ENCODE assay signal across 11 cellular contexts in the genomic region with DNA sequence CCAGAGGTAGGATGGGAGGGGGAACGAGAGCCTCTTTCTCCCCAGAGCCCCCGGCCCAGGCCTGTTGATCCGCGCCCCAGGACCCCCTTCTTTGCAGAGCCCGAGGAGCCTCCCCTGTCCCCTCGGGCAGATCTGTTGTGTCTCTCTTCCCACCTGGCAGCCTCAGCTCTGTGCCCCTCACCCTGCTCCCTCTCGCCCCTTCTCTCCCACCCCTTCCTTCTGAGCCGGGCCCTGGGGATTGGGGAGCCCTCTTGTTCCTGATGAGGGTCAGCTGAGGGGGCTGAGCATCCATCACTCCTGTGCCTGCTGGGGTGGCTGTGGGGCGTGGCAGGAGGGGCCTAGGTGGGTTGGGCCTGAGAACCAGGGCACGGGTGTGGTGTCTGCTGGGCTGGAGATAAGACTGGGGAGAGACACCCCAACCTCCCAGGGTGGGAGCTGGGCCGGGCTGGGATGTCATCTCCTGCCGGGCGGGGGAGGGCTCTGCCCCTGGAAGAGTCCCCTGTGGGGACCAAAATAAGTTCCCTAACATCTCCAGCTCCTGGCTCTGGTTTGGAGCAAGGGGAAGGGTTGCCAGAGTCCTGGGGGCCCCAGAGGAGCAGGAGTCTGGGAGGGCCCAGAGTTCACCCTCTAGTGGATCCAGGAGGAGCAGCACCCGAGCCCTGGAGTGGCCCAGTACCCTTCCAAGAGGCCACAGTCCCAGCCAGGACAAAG.
DNase-seq lines count a peak whose midpoint lies in the region; ATAC-seq, FAIRE-seq and TF ChIP-seq lines count a peak whose summit lies in the region.
"Had no signal": no experiment of that assay in that cellular context is flagged by ENCODE, and none has a peak within 500 bp of the region (broad histone marks: within the 10 kb centered on the region; RNA-seq: fewer than 3 reads in every experiment).

No MANE protein-coding gene starts in this region.

- H3K4me2 ChIP-seq in PC-9 = no peak overlapping the region

- no peak for DNase-seq in activated naive CD4-positive, alpha-beta T cell treated with anti-CD3 and anti-CD28 coated beads, Interleukin-2, amount 50 U/mL, for 72 hours (ENCODE audit: low spot score in 2 of 2)
- DNase-seq in activated naive CD4-positive, alpha-beta T cell treated with anti-CD3 and anti-CD28 coated beads, Interleukin-2, amount 50 U/mL, for 16 hours = no peak
- no peak for DNase-seq in PC-9
- DNase-seq in fibroblast of the aortic adventitia (ENCODE audit: low read depth) = peak; percentile 31
- DNase-seq in urothelium cell line (ENCODE audit: low spot score) = peak; percentile 72
- no peak for DNase-seq in prostate gland (ENCODE audit: low spot score)
- DNase-seq in activated CD4-positive, CD25-positive, alpha-beta regulatory T cell treated with anti-CD3 and anti-CD28 coated beads, Interleukin-2, amount 50 U/mL, for 72 hours = no peak
- DNase-seq: activated T-cell treated with anti-CD3 and anti-CD28 coated beads, Interleukin-2, amount 50 U/mL, for 72 hours; GDM1 had no signal

- no peak for TF ChIP-seq POLR2A in prostate gland (IDR thresholded peaks at IDR 0.05)

- H3K9me3 Mint-ChIP-seq in activated naive CD4-positive, alpha-beta T cell treated with anti-CD3 and anti-CD28 coated beads, Interleukin-2, amount 50 U/mL, for 72 hours = no peaks in the 10 kb centered on the region
- H3K9me3 Mint-ChIP-seq: activated T-cell treated with anti-CD3 and anti-CD28 coated beads, Interleukin-2, amount 50 U/mL, for 72 hours; memory B cell had no signal

- no TSS peak for BruUV-seq in PC-9 (replicated peaks; lab: Mats Ljungman, UMichigan)

- ATAC-seq in activated naive CD4-positive, alpha-beta T cell treated with anti-CD3 and anti-CD28 coated beads, Interleukin-2, amount 50 U/mL, for 72 hours = peak; percentile 43 to 54
- no peak for ATAC-seq in GM18873 (IDR thresholded peaks at IDR 0.05; ENCODE audit: low FRiP score, unreplicated experiment)

- H4K20me1 ChIP-seq in PC-9 (ENCODE audit: insufficient read depth) = no peaks in the 10 kb centered on the region

- H3K9me2 ChIP-seq in PC-9 (ENCODE audit: insufficient read depth) = no peaks in the 10 kb centered on the region

- no peak overlapping the region for H3K27ac ChIP-seq in PC-9
- H3K27ac ChIP-seq in prostate gland = no peak overlapping the region

- H3K4me3 ChIP-seq in PC-9 = no peak overlapping the region
- H3K4me3 ChIP-seq in fibroblast of the aortic adventitia (ENCODE audit: low read depth, low read length) = no peak overlapping the region
- H3K4me3 ChIP-seq in prostate gland = no peak overlapping the region

- peak; percentile 56; the same call in 1 of the 2 replicates for TF ChIP-seq CTCF in PC-9 (conservative IDR thresholded peaks at IDR 0.05)
- peak; percentile 68 for TF ChIP-seq CTCF in fibroblast of the aortic adventitia (IDR thresholded peaks at IDR 0.05; ENCODE audit: insufficient read depth, low read length)
- peak in 2 of 4 experiments; percentile 24 to 39 for TF ChIP-seq CTCF in prostate gland (IDR thresholded peaks at IDR 0.05)

- no peak overlapping the region for H2AFZ ChIP-seq in PC-9

- H3K9me3 ChIP-seq in PC-9 (ENCODE audit: insufficient read depth, low read depth) (no peaks in the 10 kb centered on the region), prostate gland (no peaks in the 10 kb centered on the region)

- CTCF ChIA-PET in PC-9 (lab: Charles Lee) = no interaction called here

- no peaks in the 10 kb centered on the region for H3K36me3 ChIP-seq in PC-9 (ENCODE audit: low read depth)
- H3K36me3 ChIP-seq in prostate gland = no peaks in the 10 kb centered on the region

- POLR2A ChIA-PET in PC-9 (lab: Charles Lee; ENCODE audit: unreplicated experiment) = no interaction called here

- no peak overlapping the region for H3K27ac Mint-ChIP-seq in activated naive CD4-positive, alpha-beta T cell treated with anti-CD3 and anti-CD28 coated beads, Interleukin-2, amount 50 U/mL, for 72 hours
- H3K27ac Mint-ChIP-seq: activated T-cell treated with anti-CD3 and anti-CD28 coated beads, Interleukin-2, amount 50 U/mL, for 72 hours; memory B cell had no signal

- H3K4me1 ChIP-seq in PC-9 (replicated peaks; ENCODE audit: insufficient read depth) (peaks cover 14% of the 10 kb centered on the region), prostate gland (replicated peaks) (no peaks in the 10 kb centered on the region)

- no peaks in the 10 kb centered on the region for H3K79me2 ChIP-seq in PC-9 (ENCODE audit: low read depth)

- FAIRE-seq in urothelium cell line (lab: Jason Lieb, UNC) = no peak

- 74% methylated on average over 14 of the region's 14 CpGs for WGBS in prostate gland

- no peaks in the 10 kb centered on the region for H3F3A ChIP-seq in PC-9 (ENCODE audit: insufficient read depth, low read depth)

- H3K27me3 ChIP-seq in PC-9 (ENCODE audit: insufficient read depth, low read depth) = no peaks in the 10 kb centered on the region
- no peaks in the 10 kb centered on the region for H3K27me3 ChIP-seq in prostate gland (replicated peaks; ENCODE audit: insufficient read depth)

- H3K36me3 Mint-ChIP-seq in activated naive CD4-positive, alpha-beta T cell treated with anti-CD3 and anti-CD28 coated beads, Interleukin-2, amount 50 U/mL, for 72 hours = no peaks in the 10 kb centered on the region
- H3K36me3 Mint-ChIP-seq: memory B cell had no signal

- intact Hi-C loops in PC-9 (cut with micrococcal nuclease; ENCODE audit: unreplicated experiment) (no loop called here), prostate gland (cut with DNase I) (no loop called here)

Comparison
In these comparisons a context has a peak if more than half of its experiments do, and no peak if none do; other contexts are left out.
1. DNase-seq: peak in fibroblast of the aortic adventitia (single experiment) and urothelium cell line (single experiment); none in activated naive CD4-positive, alpha-beta T cell treated with anti-CD3 and anti-CD28 coated beads, Interleukin-2, amount 50 U/mL, for 72 hours (0 of 2), activated naive CD4-positive, alpha-beta T cell treated with anti-CD3 and anti-CD28 coated beads, Interleukin-2, amount 50 U/mL, for 16 hours (single experiment), PC-9 (0 of 2), prostate gland (single experiment) and activated CD4-positive, CD25-positive, alpha-beta regulatory T cell treated with anti-CD3 and anti-CD28 coated beads, Interleukin-2, amount 50 U/mL, for 72 hours (single experiment).